Comparison of ENCODE assay signal across 11 cellular contexts in the genomic region with DNA sequence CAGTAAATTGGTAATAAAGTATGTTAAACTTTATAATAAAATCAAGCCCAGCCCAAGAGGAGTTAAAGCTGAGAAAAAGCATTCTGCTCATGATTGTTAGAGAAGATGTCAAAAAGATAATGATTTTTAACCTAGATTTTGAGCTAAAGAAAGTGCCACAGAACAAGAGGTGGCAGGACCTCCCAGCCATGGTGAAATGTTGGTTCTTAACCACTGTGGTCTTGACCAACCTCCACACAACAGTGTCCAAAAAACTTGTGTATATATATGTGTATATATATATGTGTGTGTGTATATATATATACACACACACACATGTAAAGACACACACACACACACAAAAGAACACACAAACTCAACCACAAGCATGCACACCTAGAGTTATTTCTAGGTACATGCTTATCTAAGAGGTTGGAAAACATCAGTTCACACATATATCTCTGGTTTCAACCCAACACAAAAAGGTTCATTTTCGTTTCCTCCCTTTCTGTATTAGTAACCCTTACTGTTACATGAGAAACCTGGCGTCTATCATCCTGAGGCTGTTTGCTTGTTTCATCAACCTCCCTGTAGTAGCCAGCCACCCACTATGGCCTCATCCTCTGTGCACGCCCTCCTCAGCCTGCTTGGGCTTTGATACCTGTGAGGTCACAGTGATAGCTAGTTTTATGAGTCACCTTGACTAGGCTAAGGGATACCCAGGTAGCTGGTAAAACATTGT.
A peak's percentile ranks its signal among the peaks of the same experiment; 100 is the strongest.
DNase-seq lines count a peak whose midpoint lies in the region; ATAC-seq and TF ChIP-seq lines count a peak whose summit lies in the region.
"Had no signal": no experiment of that assay in that cellular context is flagged by ENCODE, and none has a peak within 500 bp of the region (broad histone marks: within the 10 kb centered on the region; RNA-seq: fewer than 3 reads in every experiment).

No MANE protein-coding gene starts in this region.

- no peak for TF ChIP-seq CTCF in PC-3 (conservative IDR thresholded peaks at IDR 0.05; ENCODE audit: low read depth, low read length)

- H3K79me2 ChIP-seq in PC-3 (ENCODE audit: low read length) = no peaks in the 10 kb centered on the region

- no peaks in the 10 kb centered on the region for H4K20me1 ChIP-seq in PC-3 (ENCODE audit: low read length)

- POLR2A ChIA-PET in PC-3 (lab: Charles Lee; ENCODE audit: unreplicated experiment) = no interaction called here

- no peaks in the 10 kb centered on the region for H3K79me1 ChIP-seq in neuronal stem cell (ENCODE audit: low read depth, low read length)

- ATAC-seq in GM19043 (IDR thresholded peaks at IDR 0.05; ENCODE audit: low read depth, unreplicated experiment) (peak; percentile 88), HG02610 (IDR thresholded peaks at IDR 0.05; ENCODE audit: unreplicated experiment) (peak; percentile 97), PC-3 (no peak)
- ATAC-seq: gastroesophageal sphincter, upper lobe of right lung had no signal

- H4K91ac ChIP-seq in neuronal stem cell (ENCODE audit: low read depth, low read length, poor library complexity) = no peak overlapping the region

- H3K27ac ChIP-seq in PC-3 (ENCODE audit: low read length) = no peak overlapping the region
- no peak overlapping the region for H3K27ac ChIP-seq in neuronal stem cell (replicated peaks; ENCODE audit: low read length)
- H3K27ac ChIP-seq: gastroesophageal sphincter, upper lobe of right lung had no signal

- no peaks in the 10 kb centered on the region for H3K27me3 ChIP-seq in PC-3 (ENCODE audit: low read length)
- H3K27me3 ChIP-seq in neuronal stem cell (ENCODE audit: control insufficient read depth in 3 of 3, insufficient read depth in 3 of 3, low read depth in 1 of 3, low read length in 3 of 3) = no peaks in the 10 kb centered on the region
- H3K27me3 ChIP-seq: gastroesophageal sphincter, upper lobe of right lung had no signal

- H3K9me3 ChIP-seq in PC-3 (ENCODE audit: low read length) (no peaks in the 10 kb centered on the region), neuronal stem cell (replicated peaks in 1 of 2; ENCODE audit: control insufficient read depth in 2 of 2, insufficient read depth in 1 of 2, low read depth in 1 of 2, low read length in 2 of 2) (no peaks in the 10 kb centered on the region)
- H3K9me3 ChIP-seq: gastroesophageal sphincter, upper lobe of right lung had no signal

- in situ Hi-C loops in ACHN (cut with HindIII; ENCODE audit: low pct_ligation_motif_present, low pct_unique_long_range_greater_than_20kb, low sequenced_read_pairs) = no loop called here

- no peak overlapping the region for H3K14ac ChIP-seq in neuronal stem cell (ENCODE audit: low read length)

- H3K36me3 ChIP-seq in PC-3 (ENCODE audit: low read depth, low read length) (no peaks in the 10 kb centered on the region), neuronal stem cell (replicated peaks in 1 of 2; ENCODE audit: control insufficient read depth in 2 of 2, insufficient read depth in 2 of 2, low read length in 2 of 2) (no peaks in the 10 kb centered on the region)
- H3K36me3 ChIP-seq: gastroesophageal sphincter, upper lobe of right lung had no signal

- no peak overlapping the region for H3K18ac ChIP-seq in neuronal stem cell (ENCODE audit: low read length)

- no peak overlapping the region for H3K23ac ChIP-seq in neuronal stem cell (ENCODE audit: low read depth, low read length, poor library complexity)

- intact Hi-C loops in PC-3 (cut with micrococcal nuclease) = no loop called here

- no peak overlapping the region for H2BK15ac ChIP-seq in neuronal stem cell (ENCODE audit: low read length)

- no peak overlapping the region for H2BK120ac ChIP-seq in neuronal stem cell (ENCODE audit: low read depth, low read length)

- H3K9ac ChIP-seq in PC-3 (ENCODE audit: low read length) (no peak overlapping the region), neuronal stem cell (ENCODE audit: low read depth, low read length, poor library complexity) (no peak overlapping the region)

- H3K4me1 ChIP-seq in PC-3 (ENCODE audit: insufficient read depth, low read length) (no peaks in the 10 kb centered on the region), neuronal stem cell (ENCODE audit: control insufficient read depth in 2 of 2, insufficient read depth in 1 of 2, low read depth in 1 of 2, low read length in 2 of 2) (peaks cover 4 to 8% of the 10 kb centered on the region in 2 donors)
- H3K4me1 ChIP-seq: gastroesophageal sphincter, upper lobe of right lung had no signal

- WGBS in neuronal stem cell (ENCODE audit: extremely low coverage in 2 of 2, insufficient read length in 2 of 2, insufficient replicate concordance in 1 of 2), 2 donors = no CpG with 5 or more reads among the region's 3 CpGs

- CTCF ChIA-PET in PC-3 (lab: Charles Lee) = no interaction called here

- H3K4me2 ChIP-seq in PC-3 (ENCODE audit: low read length) (no peak overlapping the region), neuronal stem cell (ENCODE audit: insufficient read depth, low read length, poor library complexity, severe bottlenecking) (no peak overlapping the region)

- no peak overlapping the region for H3K4ac ChIP-seq in neuronal stem cell (ENCODE audit: low read length)

- no peaks in the 10 kb centered on the region for H3K9me2 ChIP-seq in PC-3 (replicated peaks; ENCODE audit: low read length)

- H2BK5ac ChIP-seq in neuronal stem cell (ENCODE audit: low read length) = no peak overlapping the region

- peak; percentile 41 for DNase-seq in PC-3
- DNase-seq in stimulated activated CD4-positive, alpha-beta T cell treated with anti-CD3 and anti-CD28 coated beads, Interleukin-15, amount 100 ng/mL, for 48 hours (ENCODE audit: low read depth in 2 of 2) = peak; percentile 65 to 80
- no peak for DNase-seq in GM19238 (ENCODE audit: insufficient read length, low spot score)
- DNase-seq in neuronal stem cell (ENCODE audit: low spot score) = no peak
- no peak for DNase-seq in GF-D8 (lab: John Stamatoyannopoulos, UW)
- no peak for DNase-seq in ACHN
- DNase-seq: NCI-H446 treated with DMSO at 0.1 percent for 48 hours, upper lobe of right lung had no signal

- H2AFZ ChIP-seq in PC-3 (ENCODE audit: low read length) (no peak overlapping the region), neuronal stem cell (ENCODE audit: low read length) (no peak overlapping the region)

- H4K8ac ChIP-seq in neuronal stem cell (ENCODE audit: low read depth, low read length) = no peak overlapping the region

- no TSS peak for BruUV-seq in PC-3 (replicated peaks; lab: Mats Ljungman, UMichigan)

- no peaks in the 10 kb centered on the region for H3F3A ChIP-seq in PC-3 (ENCODE audit: low read length, unreplicated experiment)

- H3K4me3 ChIP-seq in PC-3 (ENCODE audit: low read length) = no peak overlapping the region
- no peak overlapping the region for H3K4me3 ChIP-seq in neuronal stem cell (ENCODE audit: low read length in 2 of 2)
- H3K4me3 ChIP-seq: gastroesophageal sphincter, upper lobe of right lung had no signal

- no peak overlapping the region for H2BK12ac ChIP-seq in neuronal stem cell (ENCODE audit: low read length)

- no peak overlapping the region for H2AK5ac ChIP-seq in neuronal stem cell (ENCODE audit: low read depth, low read length)

Comparison
In these comparisons a context has a peak if more than half of its experiments do, and no peak if none do; other contexts are left out.
1. DNase-seq: peak in PC-3 (single experiment) and stimulated activated CD4-positive, alpha-beta T cell treated with anti-CD3 and anti-CD28 coated beads, Interleukin-15, amount 100 ng/mL, for 48 hours (2 of 2); none in GM19238 (single experiment), neuronal stem cell (single experiment), GF-D8 (single experiment) and ACHN (single experiment).